In the genomic region with DNA sequence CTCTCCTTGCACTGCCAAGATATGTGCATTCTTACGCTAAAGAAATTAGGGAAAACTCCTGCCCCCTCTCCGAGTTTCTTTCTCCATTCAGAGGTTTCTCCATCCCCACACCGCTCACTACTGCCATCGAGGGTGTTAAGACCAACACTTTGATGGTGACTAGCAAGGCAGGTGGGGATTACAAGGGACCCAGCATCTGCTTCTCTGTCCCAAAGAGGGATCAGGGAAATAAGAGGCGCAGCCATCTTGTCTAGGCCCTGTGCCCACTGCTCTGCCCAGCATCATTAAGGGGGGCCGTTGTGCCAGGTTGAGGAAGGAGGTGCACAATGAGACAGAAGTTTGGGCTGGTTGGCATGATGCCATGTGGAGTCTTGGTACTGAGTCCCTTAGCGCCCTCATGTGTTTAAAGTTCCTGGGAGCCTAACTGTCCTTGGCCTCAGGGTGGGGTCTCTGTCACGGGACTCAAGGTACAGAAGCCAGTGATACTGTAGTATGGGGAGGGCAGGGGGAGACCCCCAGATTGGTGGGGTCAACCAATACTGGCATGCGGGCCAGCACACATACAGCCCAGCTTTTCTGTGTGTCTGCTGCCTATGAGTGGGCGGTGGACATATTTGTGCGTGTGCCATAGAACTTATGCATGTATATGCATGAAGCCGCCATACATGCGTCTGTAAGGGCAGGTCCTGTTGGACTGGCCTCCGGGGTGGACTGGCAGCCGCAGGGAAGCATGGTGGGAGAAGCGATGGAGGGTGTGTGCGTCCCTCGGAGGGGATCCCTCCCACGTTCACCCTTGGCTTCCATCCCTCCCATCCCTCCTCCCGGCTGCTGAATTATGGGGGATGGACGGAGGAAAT, we compare ENCODE assay signal across 8 cellular contexts. TPM values are rescaled to one million over a fixed set of nuclear protein-coding genes. Genes with fewer than 3 reads are reported as not detected.
DNase-seq lines count a peak whose midpoint lies in the region; ATAC-seq and TF ChIP-seq lines count a peak whose summit lies in the region.

No MANE protein-coding gene starts in this region.

- intact Hi-C loops in natural killer cell (cut with micrococcal nuclease): loop anchor here (2.0 kb wide), 2 partner anchors 13 to 89 kb away; partner anchors contain the start of genes KRTCAP2 and TRIM46

- peak overlapping the region; percentile 94 for H3K4me3 Mint-ChIP-seq in natural killer cell

- no peaks in the 10 kb centered on the region for H3K9me3 ChIP-seq in SJCRH30 (replicated peaks)

- no peaks in the 10 kb centered on the region for H3K36me3 ChIP-seq in SJCRH30

- peaks cover 4% of the 10 kb centered on the region; the same call in 1 of the 2 replicates for H3K4me1 ChIP-seq in SJCRH30

- DNase-seq in NCI-H2227 (lab: John Stamatoyannopoulos, UW; ENCODE audit: unreplicated experiment) (peak; percentile 58), NCI-H2227 treated with DMSO at 0.1 percent for 48 hours (lab: John Stamatoyannopoulos, UW) (no peak), HFF-Myc (ENCODE audit: extremely low read depth, low read depth) (no peak), SJCRH30 (peak in 1 of 2 experiments; percentile 44), dermis blood vessel endothelial cell (peak; percentile 47), natural killer cell (no peak)

- ATAC-seq in natural killer cell: no peak
- ATAC-seq in HG03571 (IDR thresholded peaks at IDR 0.05; ENCODE audit: unreplicated experiment): no peak
- ATAC-seq in GM18867 (IDR thresholded peaks at IDR 0.05; ENCODE audit: unreplicated experiment): no peak

- H3K27ac Mint-ChIP-seq in natural killer cell: peak overlapping the region; percentile 87 to 96

- peaks cover 38 to 60% of the 10 kb centered on the region in 2 donors for H3K4me1 Mint-ChIP-seq in natural killer cell

- H3K4me3 ChIP-seq in HFF-Myc (replicated peaks; ENCODE audit: low read depth, low read length): peak overlapping the region; percentile 63
- peak overlapping the region; percentile 65 for H3K4me3 ChIP-seq in SJCRH30

- H3K27me3 ChIP-seq in SJCRH30: peaks cover 33% of the 10 kb centered on the region

- no peaks in the 10 kb centered on the region for H3K9me3 Mint-ChIP-seq in natural killer cell

- TF ChIP-seq CTCF in HFF-Myc (IDR thresholded peaks at IDR 0.05; ENCODE audit: low read depth, low read length, missing control alignments): no peak
- no peak for TF ChIP-seq CTCF in natural killer cell (IDR thresholded peaks at IDR 0.05)

- H3K36me3 Mint-ChIP-seq in natural killer cell: no peaks in the 10 kb centered on the region

- no peak overlapping the region for H3K27ac ChIP-seq in SJCRH30

- peaks cover 24 to 32% of the 10 kb centered on the region in 2 donors for H3K27me3 Mint-ChIP-seq in natural killer cell (ENCODE audit: low read depth in 2 of 2)

RNA-seq across cellular contexts. Expression of gene EFNA3, which starts 5.5 kb away (rescaled TPM):
- 3.5 and 4.2 TPM in 2 replicates for total RNA-seq in SJCRH30 (2014; rRNA removed; shearing (Covaris generic))
- 1.9 and 2.2 TPM in 2 replicates for total RNA-seq in dermis blood vessel endothelial cell
- 1 to 10 TPM in 1 of 3 donors, under 1 TPM in 2; 0.52 to 1.1 (median 0.68) TPM for total RNA-seq in natural killer cell

RNA-seq across cellular contexts. Expression of gene EFNA4, which starts 20.6 kb away (rescaled TPM):
- 15.3 and 17.8 TPM in 2 replicates for total RNA-seq in SJCRH30 (2014; rRNA removed; shearing (Covaris generic))
- total RNA-seq in dermis blood vessel endothelial cell (9.5 and 15.7 TPM in 2 replicates), natural killer cell (1 to 10 TPM; 4.6 to 6.8 (median 5.5) TPM)

RNA-seq across cellular contexts. Expression of gene ADAM15, which starts 33.0 kb away (rescaled TPM):
- 16.9 and 18.3 TPM in 2 replicates for total RNA-seq in SJCRH30 (2014; rRNA removed; shearing (Covaris generic))
- total RNA-seq in dermis blood vessel endothelial cell (289 and 307 TPM in 2 replicates), natural killer cell (10 to 100 TPM; 54.6 to 83.2 (median 64.7) TPM)

RNA-seq across cellular contexts. Expression of gene EFNA1, which starts 43.6 kb away (rescaled TPM):
- total RNA-seq in SJCRH30 (2014; rRNA removed; shearing (Covaris generic)): 1.8 and 2.2 TPM in 2 replicates
- total RNA-seq in dermis blood vessel endothelial cell (119 and 138 TPM in 2 replicates), natural killer cell (1 to 10 TPM; 1.5 to 1.9 (median 1.9) TPM)

RNA-seq across cellular contexts. Expression of gene DCST1, which starts 50.5 kb away (rescaled TPM):
- not detected in 2 replicates for total RNA-seq in SJCRH30 (2014; rRNA removed; shearing (Covaris generic))
- total RNA-seq in dermis blood vessel endothelial cell (not detected in 2 replicates), natural killer cell (under 1 TPM in 2 of 3 donors, not detected in 1; 0.35 to 0.60 TPM)

Comparison
In these comparisons a context has a peak if more than half of its experiments do, and no peak if none do; other contexts are left out.
1. DNase-seq: peak in NCI-H2227 (single experiment) and dermis blood vessel endothelial cell (single experiment); none in NCI-H2227 treated with DMSO at 0.1 percent for 48 hours (single experiment), HFF-Myc (single experiment) and natural killer cell (single experiment).